8 cellular contexts compared by ENCODE assay signal in the genomic region with DNA sequence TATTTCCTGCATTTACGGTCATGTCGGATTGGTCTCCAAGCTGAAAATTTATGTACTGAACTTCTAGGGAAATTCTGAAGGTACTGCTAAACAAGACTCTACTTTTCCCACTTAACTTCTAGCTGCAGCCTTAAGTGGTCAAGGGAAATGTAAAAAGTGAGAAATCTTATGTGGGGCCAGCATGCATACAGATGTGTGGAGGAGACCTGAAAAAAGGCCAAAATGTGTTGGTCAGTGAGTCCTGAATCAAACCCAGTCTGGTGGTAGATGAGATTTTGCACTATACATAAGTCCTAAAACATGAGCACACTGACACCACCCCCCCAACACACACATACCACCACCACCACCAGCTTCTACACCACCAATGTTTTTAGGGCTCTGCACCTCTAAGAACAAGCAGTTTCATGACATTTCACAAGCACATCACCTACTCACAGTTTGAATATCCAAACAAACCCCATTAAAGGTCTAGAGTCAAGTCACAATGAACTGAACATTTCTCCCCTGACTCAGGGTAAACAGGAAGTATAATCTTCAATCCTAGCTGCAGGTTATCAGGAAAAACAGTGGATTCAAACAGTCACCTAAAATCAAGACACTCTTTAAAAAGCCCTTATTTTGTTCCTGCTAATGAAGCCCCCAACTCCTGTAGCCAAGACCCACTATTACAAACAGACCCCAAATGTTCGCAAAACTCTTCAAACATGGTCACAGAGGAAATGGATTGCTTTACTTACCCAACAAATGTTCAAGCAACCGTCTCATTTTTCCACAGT. TPM values are rescaled to one million over a fixed set of nuclear protein-coding genes. Genes with fewer than 3 reads are reported as not detected.
DNase-seq lines count a peak whose midpoint lies in the region; ATAC-seq and TF ChIP-seq lines count a peak whose summit lies in the region.

No MANE protein-coding gene starts in this region.

- H3K27me3 Mint-ChIP-seq in stimulated activated naive CD8-positive, alpha-beta T cell treated with anti-CD3 and anti-CD28 coated beads, Interleukin-15, Interleukin-2, amounts not matched to agents 100 ng/mL and 50 ng/mL, for 24 hours, result no peaks in the 10 kb centered on the region
- no peaks in the 10 kb centered on the region for H3K27me3 Mint-ChIP-seq in activated naive CD8-positive, alpha-beta T cell

- in situ Hi-C loops in GM13976 (cut with MboI; ENCODE audit: low sequenced_read_pairs, unreplicated experiment), result no loop called here

- H3K27me3 ChIP-seq in kidney epithelial cell (ENCODE audit: control insufficient read depth, insufficient read depth, low read length), result no peaks in the 10 kb centered on the region

- peaks cover 12% of the 10 kb centered on the region for H3K36me3 Mint-ChIP-seq in stimulated activated naive CD8-positive, alpha-beta T cell treated with anti-CD3 and anti-CD28 coated beads, Interleukin-15, Interleukin-2, amounts not matched to agents 100 ng/mL and 50 ng/mL, for 24 hours (ENCODE audit: low read depth)
- peaks cover 5% of the 10 kb centered on the region for H3K36me3 Mint-ChIP-seq in activated naive CD8-positive, alpha-beta T cell

- no peak for ATAC-seq in stimulated activated naive CD8-positive, alpha-beta T cell treated with anti-CD3 and anti-CD28 coated beads, Interleukin-15, Interleukin-2, amounts not matched to agents 100 U/mL and 50 U/mL, for 24 hours
- ATAC-seq in HG03378 (IDR thresholded peaks at IDR 0.05; ENCODE audit: unreplicated experiment), result no peak

- peaks cover 1% of the 10 kb centered on the region for H3K4me1 ChIP-seq in urinary bladder (ENCODE audit: insufficient read depth)

- peak overlapping the region; percentile 96 for H3K27ac Mint-ChIP-seq in stimulated activated naive CD8-positive, alpha-beta T cell treated with anti-CD3 and anti-CD28 coated beads, Interleukin-15, Interleukin-2, amounts not matched to agents 100 ng/mL and 50 ng/mL, for 24 hours
- peak overlapping the region; percentile 100 for H3K27ac Mint-ChIP-seq in activated naive CD8-positive, alpha-beta T cell

- H3K27ac ChIP-seq in urinary bladder (ENCODE audit: low read depth), result peak overlapping the region; percentile 89

- H3K4me3 ChIP-seq in kidney epithelial cell (ENCODE audit: low read depth, low read length) (peak overlapping the region; percentile 32), urinary bladder (ENCODE audit: low read depth, low read length) (peak overlapping the region; percentile 7)

- H3K36me3 ChIP-seq in kidney epithelial cell (ENCODE audit: control insufficient read depth, insufficient read depth, low read length) (no peaks in the 10 kb centered on the region), urinary bladder (ENCODE audit: insufficient read depth) (no peaks in the 10 kb centered on the region)

- DNase-seq in stimulated activated naive CD8-positive, alpha-beta T cell treated with anti-CD3 and anti-CD28 coated beads, Interleukin-15, Interleukin-2, amounts not matched to agents 100 U/mL and 50 U/mL, for 24 hours, result no peak
- DNase-seq in kidney epithelial cell (ENCODE audit: low read depth) (no peak), GM13976 (ENCODE audit: low spot score) (no peak), midbrain (lab: John Stamatoyannopoulos, UW) (no peak)

- TF ChIP-seq CTCF in kidney epithelial cell (IDR thresholded peaks at IDR 0.05; ENCODE audit: insufficient read depth, low read length, poor library complexity, severe bottlenecking) (no peak), GM13976 (IDR thresholded peaks at IDR 0.05; ENCODE audit: borderline replicate concordance, control extremely low read depth, extremely low read depth, insufficient read depth, missing control alignments) (no peak)

- peak overlapping the region; percentile 84 for H3K4me3 Mint-ChIP-seq in stimulated activated naive CD8-positive, alpha-beta T cell treated with anti-CD3 and anti-CD28 coated beads, Interleukin-15, Interleukin-2, amounts not matched to agents 100 ng/mL and 50 ng/mL, for 24 hours
- no peak overlapping the region for H3K4me3 Mint-ChIP-seq in activated naive CD8-positive, alpha-beta T cell

- H3K9me3 Mint-ChIP-seq in stimulated activated naive CD8-positive, alpha-beta T cell treated with anti-CD3 and anti-CD28 coated beads, Interleukin-15, Interleukin-2, amounts not matched to agents 100 ng/mL and 50 ng/mL, for 24 hours, result no peaks in the 10 kb centered on the region
- no peaks in the 10 kb centered on the region for H3K9me3 Mint-ChIP-seq in activated naive CD8-positive, alpha-beta T cell (ENCODE audit: low read depth)

- no peaks in the 10 kb centered on the region for H3K4me1 Mint-ChIP-seq in stimulated activated naive CD8-positive, alpha-beta T cell treated with anti-CD3 and anti-CD28 coated beads, Interleukin-15, Interleukin-2, amounts not matched to agents 100 ng/mL and 50 ng/mL, for 24 hours (ENCODE audit: low read depth)
- peaks cover 48% of the 10 kb centered on the region for H3K4me1 Mint-ChIP-seq in activated naive CD8-positive, alpha-beta T cell (ENCODE audit: low read depth)

- WGBS in urinary bladder, result 19% methylated on average over 4 of the region's 4 CpGs

RNA-seq across cellular contexts. Expression of a gene that starts 1.6 kb away (rescaled TPM):
- total RNA-seq in kidney epithelial cell (19.2 and 20.8 TPM in 2 replicates), urinary bladder (29.0 TPM)
- polyA plus RNA-seq in urinary bladder, result 15.6 TPM
